ENCODE assay signal across 1 cellular context in the genomic region with DNA sequence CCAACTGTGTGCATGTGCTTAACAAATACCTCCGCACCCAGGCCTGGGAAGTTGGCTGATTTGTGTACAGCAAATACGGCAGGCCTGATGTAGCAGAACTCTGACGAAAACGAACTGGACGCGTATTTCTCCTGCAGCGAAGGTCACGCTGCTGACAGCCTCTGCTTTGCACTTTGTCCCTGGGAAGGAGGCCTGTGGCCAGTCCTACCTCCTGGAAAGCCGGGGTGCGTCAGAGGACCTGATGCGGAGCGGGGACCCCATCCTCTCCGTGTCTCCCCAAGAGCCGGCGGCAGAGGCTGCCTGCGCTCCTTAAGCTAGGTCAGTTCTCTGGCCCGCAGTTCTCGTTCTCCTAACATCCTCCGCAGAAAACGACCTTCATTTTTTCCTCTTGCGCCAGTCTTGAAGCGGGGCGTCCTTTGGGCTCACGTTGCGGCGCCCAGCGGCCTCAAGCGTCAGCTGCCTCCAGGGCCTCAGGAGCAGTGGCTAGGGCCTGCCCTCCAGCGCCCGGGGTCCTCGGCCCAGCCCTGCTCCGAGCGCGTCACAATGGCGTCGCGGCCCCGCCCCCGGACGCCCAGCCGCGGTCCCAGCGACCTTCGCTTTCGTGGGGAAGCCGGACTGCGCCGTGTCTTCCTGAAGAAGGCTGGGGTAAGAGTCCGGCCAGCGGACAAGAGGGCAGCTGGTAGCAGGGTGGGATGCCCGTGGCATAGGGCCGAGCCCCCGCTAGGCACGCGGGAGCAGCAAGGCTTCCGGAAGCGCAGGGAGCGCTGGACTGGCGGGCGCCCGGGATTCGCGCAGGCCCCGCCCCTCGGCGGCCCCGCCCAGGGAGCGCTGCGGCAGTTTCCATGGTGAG.
TF ChIP-seq lines count a peak whose summit lies in the region.

TSS of gene ZNF487 (plus strand) at position 821 of the 850 bp plus-strand sequence. CDS start 38,703 bp downstream, outside the sequence.

TF ChIP-seq in HepG2, 621 proteins besides CTCF, POLR2A, EP300 and RAD21 (continued from another document and continues in another):
- TF ChIP-seq FUBP1 (CRISPR knock-in tag; IDR thresholded peaks at IDR 0.05; ENCODE audit: borderline replicate concordance) (no peak), ZBTB26 (CRISPR knock-in tag; IDR thresholded peaks at IDR 0.05; ENCODE audit: borderline replicate concordance) (peak; percentile 43; the same call in 1 of the 2 replicates), ZNF713 (CRISPR knock-in tag; IDR thresholded peaks at IDR 0.05) (no peak), HDAC6 (IDR thresholded peaks at IDR 0.05; ENCODE audit: low read depth, low read length) (no peak), SNAPC2 (CRISPR knock-in tag; IDR thresholded peaks at IDR 0.05) (0 out of 2 replicates have a peak, but pooled peaks have one; percentile 80), SMYD3 (CRISPR knock-in tag; IDR thresholded peaks at IDR 0.05) (no peak; the same call in none of the 2 replicates), KAT8 (CRISPR knock-in tag; IDR thresholded peaks at IDR 0.05) (peak; percentile 83), ZNF598 (CRISPR knock-in tag; IDR thresholded peaks at IDR 0.05; ENCODE audit: borderline replicate concordance) (peak; percentile 78; the same call in 1 of the 2 replicates), ZSCAN31 (CRISPR knock-in tag; IDR thresholded peaks at IDR 0.05; ENCODE audit: low read depth) (peak; percentile 98), IRF9 (CRISPR knock-in tag; IDR thresholded peaks at IDR 0.05; ENCODE audit: borderline replicate concordance) (peak; percentile 88; the same call in 1 of the 2 replicates), ZMAT3 (CRISPR knock-in tag; conservative IDR thresholded peaks at IDR 0.05) (no peak; the same call in 1 of the 2 replicates), EZH2 (conservative IDR thresholded peaks at IDR 0.05; ENCODE audit: low read depth, low read length) (no peak), ZNF280D (CRISPR knock-in tag; IDR thresholded peaks at IDR 0.05) (peak; percentile 86; the same call in 1 of the 2 replicates), ZNF225 (CRISPR knock-in tag; IDR thresholded peaks at IDR 0.05) (no peak), NR2C2 (CRISPR knock-in tag; IDR thresholded peaks at IDR 0.05; ENCODE audit: borderline replicate concordance) (peak; percentile 81; the same call in 1 of the 2 replicates), ZNF704 (CRISPR knock-in tag; IDR thresholded peaks at IDR 0.05; ENCODE audit: borderline replicate concordance) (peak; percentile 73; the same call in 1 of the 2 replicates), PAF1 (CRISPR knock-in tag; IDR thresholded peaks at IDR 0.05) (no peak), ZNF354B (CRISPR knock-in tag; IDR thresholded peaks at IDR 0.05) (no peak), ZNF513 (CRISPR knock-in tag; conservative IDR thresholded peaks at IDR 0.05) (no peak), FOXC1 (CRISPR knock-in tag; IDR thresholded peaks at IDR 0.05; ENCODE audit: borderline replicate concordance) (peak; percentile 92), SRY (CRISPR knock-in tag; IDR thresholded peaks at IDR 0.05) (0 out of 2 replicates have a peak, but pooled peaks have one; percentile 55), CBX5 (CRISPR knock-in tag; IDR thresholded peaks at IDR 0.05; ENCODE audit: borderline replicate concordance) (no peak), FOXP1 (IDR thresholded peaks at IDR 0.05) (no peak), FOXP1 (CRISPR knock-in tag; IDR thresholded peaks at IDR 0.05) (no peak), ZNF773 (CRISPR knock-in tag; IDR thresholded peaks at IDR 0.05; ENCODE audit: borderline replicate concordance) (peak; percentile 65; the same call in 1 of the 2 replicates), ADNP (CRISPR knock-in tag; IDR thresholded peaks at IDR 0.05) (no peak), AFF4 (CRISPR knock-in tag; IDR thresholded peaks at IDR 0.05) (no peak), ZFP1 (CRISPR knock-in tag; IDR thresholded peaks at IDR 0.05) (no peak), ZNF660 (CRISPR knock-in tag; IDR thresholded peaks at IDR 0.05; ENCODE audit: borderline replicate concordance, low read depth) (no peak), TMF1 (CRISPR knock-in tag; IDR thresholded peaks at IDR 0.05; ENCODE audit: low read depth) (peak; percentile 88), NFIB (CRISPR knock-in tag; IDR thresholded peaks at IDR 0.05; ENCODE audit: borderline replicate concordance) (no peak), DBP (CRISPR knock-in tag; IDR thresholded peaks at IDR 0.05; ENCODE audit: not compliant biosample characterization) (no peak), CC2D1A (CRISPR knock-in tag; IDR thresholded peaks at IDR 0.05) (no peak), ZNF703 (CRISPR knock-in tag; IDR thresholded peaks at IDR 0.05; ENCODE audit: borderline replicate concordance) (peak; percentile 67; the same call in 1 of the 2 replicates), JDP2 (CRISPR knock-in tag; IDR thresholded peaks at IDR 0.05; ENCODE audit: borderline replicate concordance) (no peak)
- TF ChIP-seq, protein P1, sequence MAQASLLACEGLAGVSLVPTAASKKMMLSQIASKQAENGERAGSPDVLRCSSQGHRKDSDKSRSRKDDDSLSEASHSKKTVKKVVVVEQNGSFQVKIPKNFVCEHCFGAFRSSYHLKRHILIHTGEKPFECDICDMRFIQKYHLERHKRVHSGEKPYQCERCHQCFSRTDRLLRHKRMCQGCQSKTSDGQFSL (CRISPR knock-in tag; IDR thresholded peaks at IDR 0.05) = no peak
- TF ChIP-seq, protein P2, sequence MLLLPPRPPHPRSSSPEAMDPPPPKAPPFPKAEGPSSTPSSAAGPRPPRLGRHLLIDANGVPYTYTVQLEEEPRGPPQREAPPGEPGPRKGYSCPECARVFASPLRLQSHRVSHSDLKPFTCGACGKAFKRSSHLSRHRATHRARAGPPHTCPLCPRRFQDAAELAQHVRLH (CRISPR knock-in tag; IDR thresholded peaks at IDR 0.05; ENCODE audit: borderline replicate concordance, low read depth) = 0 out of 2 replicates have a peak, but pooled peaks have one; percentile 62
- TF ChIP-seq, protein P3, sequence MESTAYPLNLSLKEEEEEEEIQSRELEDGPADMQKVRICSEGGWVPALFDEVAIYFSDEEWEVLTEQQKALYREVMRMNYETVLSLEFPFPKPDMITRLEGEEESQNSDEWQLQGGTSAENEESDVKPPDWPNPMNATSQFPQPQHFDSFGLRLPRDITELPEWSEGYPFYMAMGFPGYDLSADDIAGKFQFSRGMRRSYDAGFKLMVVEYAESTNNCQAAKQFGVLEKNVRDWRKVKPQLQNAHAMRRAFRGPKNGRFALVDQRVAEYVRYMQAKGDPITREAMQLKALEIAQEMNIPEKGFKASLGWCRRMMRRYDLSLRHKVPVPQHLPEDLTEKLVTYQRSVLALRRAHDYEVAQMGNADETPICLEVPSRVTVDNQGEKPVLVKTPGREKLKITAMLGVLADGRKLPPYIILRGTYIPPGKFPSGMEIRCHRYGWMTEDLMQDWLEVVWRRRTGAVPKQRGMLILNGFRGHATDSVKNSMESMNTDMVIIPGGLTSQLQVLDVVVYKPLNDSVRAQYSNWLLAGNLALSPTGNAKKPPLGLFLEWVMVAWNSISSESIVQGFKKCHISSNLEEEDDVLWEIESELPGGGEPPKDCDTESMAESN (CRISPR knock-in tag; conservative IDR thresholded peaks at IDR 0.05) = peak; percentile 74; the same call in 1 of the 2 replicates
